ENCODE assay signal across 8 cellular contexts in genomic region chr14:23568021-23568599, GRCh38. TPM values are rescaled to one million over a fixed set of nuclear protein-coding genes. Genes with fewer than 3 reads are reported as not detected.
DNase-seq lines count a peak whose midpoint lies in the region; ATAC-seq and TF ChIP-seq lines count a peak whose summit lies in the region.

No MANE protein-coding gene starts in this region.

- TF ChIP-seq CTCF in CD4-positive, alpha-beta T cell (IDR thresholded peaks at IDR 0.05): no peak
- no peak for TF ChIP-seq CTCF in NB4 (IDR thresholded peaks at IDR 0.05; ENCODE audit: low read depth, low read length)

- no peak overlapping the region for H3K14ac ChIP-seq in neuronal stem cell (ENCODE audit: low read length)

- no peak overlapping the region for H3K23ac ChIP-seq in neuronal stem cell (ENCODE audit: low read depth, low read length, poor library complexity)

- H2AFZ ChIP-seq in neuronal stem cell (ENCODE audit: low read length): no peak overlapping the region

- no peak for ATAC-seq in CD4-positive, alpha-beta T cell (ENCODE audit: poor library complexity)
- ATAC-seq in HG02870 (IDR thresholded peaks at IDR 0.05; ENCODE audit: unreplicated experiment) (no peak), GM21723 (IDR thresholded peaks at IDR 0.05; ENCODE audit: unreplicated experiment) (no peak), HG03520 (IDR thresholded peaks at IDR 0.05; ENCODE audit: unreplicated experiment) (no peak)

- peak overlapping the region; percentile 80 to 81 for H3K9ac ChIP-seq in duodenal mucosa (ENCODE audit: low read depth in 1 of 2, low read length in 2 of 2)
- peak overlapping the region; percentile 45 for H3K9ac ChIP-seq in neuronal stem cell (ENCODE audit: low read depth, low read length, poor library complexity)

- peak overlapping the region; percentile 96 for H3K27ac Mint-ChIP-seq in CD4-positive, alpha-beta T cell

- no peak overlapping the region for H3K4me2 ChIP-seq in neuronal stem cell (ENCODE audit: insufficient read depth, low read length, poor library complexity, severe bottlenecking)

- no peak overlapping the region for H3K4ac ChIP-seq in neuronal stem cell (ENCODE audit: low read length)

- H3K36me3 Mint-ChIP-seq in CD4-positive, alpha-beta T cell (ENCODE audit: low read depth): peaks cover 37% of the 10 kb centered on the region

- no peak for TF ChIP-seq POLR2A in NB4 (IDR thresholded peaks at IDR 0.05; ENCODE audit: extremely low read depth, insufficient read length)

- POLR2A ChIA-PET in CD4-positive, alpha-beta T cell (lab: Charles Lee): interaction anchor here (1.0 to 1.4 kb wide), 3 partner anchors 90 to 247 kb away, joined by 4 to 6 read pairs (median 5); partner anchors contain the start of genes NGDN and PABPN1

- no peaks in the 10 kb centered on the region for H3K9me3 ChIP-seq in CD4-positive, alpha-beta T cell (ENCODE audit: control insufficient read depth, low read length)
- H3K9me3 ChIP-seq in duodenal mucosa (ENCODE audit: control insufficient read depth in 1 of 2, low read length in 2 of 2) (no peaks in the 10 kb centered on the region), neuronal stem cell (replicated peaks in 1 of 2; ENCODE audit: control insufficient read depth in 2 of 2, insufficient read depth in 1 of 2, low read depth in 1 of 2, low read length in 2 of 2) (no peaks in the 10 kb centered on the region)

- H3K36me3 ChIP-seq in duodenal mucosa (ENCODE audit: control insufficient read depth in 1 of 2, insufficient read depth in 2 of 2, low read length in 2 of 2) (peaks cover 5 to 31% of the 10 kb centered on the region in 2 donors), neuronal stem cell (replicated peaks in 1 of 2; ENCODE audit: control insufficient read depth in 2 of 2, insufficient read depth in 2 of 2, low read length in 2 of 2) (peaks cover 0 to 15% of the 10 kb centered on the region in 2 donors)

- peaks cover 46% of the 10 kb centered on the region for H3K4me1 Mint-ChIP-seq in CD4-positive, alpha-beta T cell (ENCODE audit: low read depth)

- H4K8ac ChIP-seq in neuronal stem cell (ENCODE audit: low read depth, low read length): no peak overlapping the region

- peak overlapping the region; percentile 58 for H2BK5ac ChIP-seq in neuronal stem cell (ENCODE audit: low read length)

- WGBS in neuronal stem cell (ENCODE audit: extremely low coverage in 2 of 2, insufficient read length in 2 of 2, insufficient replicate concordance in 1 of 2), 2 donors: no CpG with 5 or more reads among the region's 2 CpGs

- no peak overlapping the region for H2BK15ac ChIP-seq in neuronal stem cell (ENCODE audit: low read length)

- peaks cover 10% of the 10 kb centered on the region for H3K27me3 Mint-ChIP-seq in CD4-positive, alpha-beta T cell

- H3K4me3 ChIP-seq in NB4 (ENCODE audit: low read depth, low read length) (peak overlapping the region; percentile 78), duodenal mucosa (ENCODE audit: low read depth in 1 of 2, low read length in 2 of 2) (peak overlapping the region in 1 of 2 donors; percentile 81), neuronal stem cell (ENCODE audit: low read length in 2 of 2) (no peak overlapping the region)

- intact Hi-C loops in CD4-positive, alpha-beta T cell (cut with DNase I, micrococcal nuclease): loop anchor here in 1 of 2 experiments (5.0 to 10.0 kb wide), 3 partner anchors 473 to 874 kb away; partner anchors contain the start of genes ACIN1, C14orf119, DCAF11 and NRL

- peak overlapping the region; percentile 40 for H2BK120ac ChIP-seq in neuronal stem cell (ENCODE audit: low read depth, low read length)

- H3K27me3 ChIP-seq in CD4-positive, alpha-beta T cell (ENCODE audit: control insufficient read depth, insufficient read depth, low read length): no peaks in the 10 kb centered on the region
- H3K27me3 ChIP-seq in duodenal mucosa (ENCODE audit: control insufficient read depth in 1 of 2, insufficient read depth in 2 of 2, low read length in 2 of 2) (peaks cover 0 to 4% of the 10 kb centered on the region in 2 donors), neuronal stem cell (ENCODE audit: control insufficient read depth in 3 of 3, insufficient read depth in 3 of 3, low read depth in 1 of 3, low read length in 3 of 3) (peaks cover 0 to 69% (median 0%) of the 10 kb centered on the region in 3 experiments)

- CTCF ChIA-PET in CD4-positive, alpha-beta T cell (lab: Charles Lee): interaction anchor here (1.0 kb wide), 1 partner anchor 9 kb away, joined by 6 read pairs; no protein-coding TSS in a partner anchor

- peak overlapping the region; percentile 84 for H2AK5ac ChIP-seq in neuronal stem cell (ENCODE audit: low read depth, low read length)

- no peaks in the 10 kb centered on the region for H3K79me1 ChIP-seq in neuronal stem cell (ENCODE audit: low read depth, low read length)

- peak overlapping the region; percentile 79 for H3K27ac ChIP-seq in CD4-positive, alpha-beta T cell (ENCODE audit: low read depth, low read length)
- no peak overlapping the region for H3K27ac ChIP-seq in duodenal mucosa (ENCODE audit: low read depth, low read length)
- peak overlapping the region; percentile 86 for H3K27ac ChIP-seq in neuronal stem cell (replicated peaks; ENCODE audit: low read length)

- no peaks in the 10 kb centered on the region for H3K9me3 Mint-ChIP-seq in CD4-positive, alpha-beta T cell

- H3K18ac ChIP-seq in neuronal stem cell (ENCODE audit: low read length): no peak overlapping the region

- peaks cover 17 to 18% of the 10 kb centered on the region in 2 donors for H3K4me1 ChIP-seq in duodenal mucosa (ENCODE audit: control insufficient read depth in 1 of 2, insufficient read depth in 2 of 2, low read length in 2 of 2)
- peaks cover 10 to 14% of the 10 kb centered on the region in 2 donors for H3K4me1 ChIP-seq in neuronal stem cell (ENCODE audit: control insufficient read depth in 2 of 2, insufficient read depth in 1 of 2, low read depth in 1 of 2, low read length in 2 of 2)

- no peak for DNase-seq in CD4-positive, alpha-beta T cell
- no peak for DNase-seq in NB4 (ENCODE audit: low read depth)
- DNase-seq in neuronal stem cell (ENCODE audit: low spot score): no peak
- DNase-seq in SKM-1 (lab: John Stamatoyannopoulos, UW; ENCODE audit: unreplicated experiment): no peak

- H4K91ac ChIP-seq in neuronal stem cell (ENCODE audit: low read depth, low read length, poor library complexity): peak overlapping the region; percentile 62

- no peak overlapping the region for H2BK12ac ChIP-seq in neuronal stem cell (ENCODE audit: low read length)

- peak overlapping the region; percentile 99 for H3K4me3 Mint-ChIP-seq in CD4-positive, alpha-beta T cell

RNA-seq across cellular contexts. Expression of gene AP1G2, which starts 0.5 kb away (rescaled TPM):
- total RNA-seq in CD4-positive, alpha-beta T cell: 100 to 1,000 TPM; 193 to 198 TPM
- 77.9 TPM for polyA plus RNA-seq in neuronal stem cell (2013, experiment 1 of 2)
- 80.8 TPM for polyA plus RNA-seq in neuronal stem cell (2013, experiment 2 of 2)

RNA-seq across cellular contexts. Expression of gene JPH4, which starts 10.5 kb away (rescaled TPM):
- not detected for total RNA-seq in CD4-positive, alpha-beta T cell
- polyA plus RNA-seq in neuronal stem cell (2013, experiment 1 of 2): 19.9 TPM
- 21.1 TPM for polyA plus RNA-seq in neuronal stem cell (2013, experiment 2 of 2)

RNA-seq across cellular contexts. Expression of gene THTPA, which starts 12.0 kb away (rescaled TPM):
- total RNA-seq in CD4-positive, alpha-beta T cell: 10 to 100 TPM; 13.0 to 13.4 TPM
- 8.8 TPM for polyA plus RNA-seq in neuronal stem cell (2013, experiment 1 of 2)
- 7.5 TPM for polyA plus RNA-seq in neuronal stem cell (2013, experiment 2 of 2)

RNA-seq across cellular contexts. Expression of gene ZFHX2, which starts 16.5 kb away (rescaled TPM):
- under 1 TPM; 0.19 to 0.22 TPM for total RNA-seq in CD4-positive, alpha-beta T cell
- polyA plus RNA-seq in neuronal stem cell (2013, experiment 1 of 2): 3.9 TPM
- 4.4 TPM for polyA plus RNA-seq in neuronal stem cell (2013, experiment 2 of 2)
